ENCODE assay signal across 8 cellular contexts in genomic region chr5:179700401-179700918, GRCh38. TPM values are rescaled to one million over a fixed set of nuclear protein-coding genes. Genes with fewer than 3 reads are reported as not detected.
DNase-seq lines count a peak whose midpoint lies in the region; ATAC-seq, FAIRE-seq and TF ChIP-seq lines count a peak whose summit lies in the region.

No MANE protein-coding gene starts in this region.

- no peaks in the 10 kb centered on the region for H3K27me3 Mint-ChIP-seq in activated CD8-positive, alpha-beta T cell treated with anti-CD3 and anti-CD28 coated beads, Interleukin-2, amount 10 ng/mL, durations not matched to agents 7 days and 5 days (ENCODE audit: low read depth)

- intact Hi-C loops in heart right ventricle (cut with DNase I), result no loop called here
- intact Hi-C loops in left cardiac atrium (cut with DNase I), result no loop called here
- intact Hi-C loops in kidney (cut with DNase I), result no loop called here
- intact Hi-C loops in transverse colon (cut with DNase I; ENCODE audit: low total_unique reads), result no loop called here

- WGBS in heart right ventricle, 2 donors, result 8 to 29% methylated on average over 5 to 7 of the region's 7 CpGs
- WGBS in transverse colon (ENCODE audit: low coverage in 1 of 2), 2 donors, result 55% methylated on average over 7 of the region's 7 CpGs; no CpG with 5 or more reads in 1 of the 2 donors

- no peaks in the 10 kb centered on the region for H3K9me3 Mint-ChIP-seq in activated CD8-positive, alpha-beta T cell treated with anti-CD3 and anti-CD28 coated beads, Interleukin-2, amount 10 ng/mL, durations not matched to agents 7 days and 5 days (ENCODE audit: insufficient read depth)

- in situ Hi-C loops in transverse colon (cut with MboI; ENCODE audit: low pct_ligation_motif_present in 1 of 4, low pct_unique_long_range_greater_than_20kb in 1 of 4, low sequenced_read_pairs in 3 of 4), result no loop called here

- peak overlapping the region; percentile 89 for H3K4me3 Mint-ChIP-seq in activated CD8-positive, alpha-beta T cell treated with anti-CD3 and anti-CD28 coated beads, Interleukin-2, amount 10 ng/mL, durations not matched to agents 7 days and 5 days

- POLR2A ChIA-PET in activated CD8-positive, alpha-beta T cell treated with anti-CD3 and anti-CD28 coated beads, Interleukin-2, amount 10 ng/mL, durations not matched to agents 7 days and 5 days (lab: Charles Lee), result interaction anchor here (0.8 to 3.0 kb wide), 9 partner anchors 12 to 96 kb away, joined by 3 to 23 read pairs (median 5); partner anchors contain the start of genes HNRNPH1 and MAML1

- peaks cover 44% of the 10 kb centered on the region for H3K4me1 Mint-ChIP-seq in activated CD8-positive, alpha-beta T cell treated with anti-CD3 and anti-CD28 coated beads, Interleukin-2, amount 10 ng/mL, durations not matched to agents 7 days and 5 days (ENCODE audit: low read depth)

- H3K36me3 ChIP-seq in heart right ventricle (peaks cover 0 to 40% (median 15%) of the 10 kb centered on the region in 9 donors), kidney (ENCODE audit: control insufficient read depth in 1 of 2, insufficient read depth in 2 of 2, low read length in 2 of 2) (peaks cover 0 to 2% of the 10 kb centered on the region in 2 donors), transverse colon (peaks cover 0 to 7% (median 0%) of the 10 kb centered on the region in 4 donors)

- no peak for TF ChIP-seq EP300 in transverse colon (IDR thresholded peaks at IDR 0.05; ENCODE audit: low read depth)

- ATAC-seq in heart right ventricle (no peak), left cardiac atrium (no peak)
- ATAC-seq in activated CD8-positive, alpha-beta T cell treated with anti-CD3 and anti-CD28 coated beads, Interleukin-2, amount 10 ng/mL, durations not matched to agents 7 days and 5 days, result no peak

- H3K4me1 ChIP-seq in heart right ventricle, result peaks cover 4 to 67% (median 39%) of the 10 kb centered on the region in 9 donors
- H3K4me1 ChIP-seq in kidney (ENCODE audit: control insufficient read depth in 1 of 2, insufficient read depth in 1 of 2, low read depth in 1 of 2, low read length in 2 of 2), result peaks cover 2 to 10% of the 10 kb centered on the region in 2 donors
- peaks cover 17 to 42% (median 39%) of the 10 kb centered on the region in 4 donors for H3K4me1 ChIP-seq in transverse colon

- CTCF ChIA-PET in activated CD8-positive, alpha-beta T cell treated with anti-CD3 and anti-CD28 coated beads, Interleukin-2, amount 10 ng/mL, durations not matched to agents 7 days and 5 days (lab: Charles Lee), result interaction anchor here (0.6 to 1.6 kb wide), 5 partner anchors 9 to 102 kb away, joined by 3 to 5 read pairs (median 3); no protein-coding TSS in a partner anchor

- peaks cover 46% of the 10 kb centered on the region for H3K36me3 Mint-ChIP-seq in activated CD8-positive, alpha-beta T cell treated with anti-CD3 and anti-CD28 coated beads, Interleukin-2, amount 10 ng/mL, durations not matched to agents 7 days and 5 days (ENCODE audit: low read depth)

- no peak for TF ChIP-seq POLR2A in transverse colon (IDR thresholded peaks at IDR 0.05)

- H3K9me3 ChIP-seq in heart right ventricle (no peaks in the 10 kb centered on the region), kidney (ENCODE audit: control insufficient read depth in 1 of 2, low read length in 2 of 2) (no peaks in the 10 kb centered on the region), transverse colon (no peaks in the 10 kb centered on the region)

- FAIRE-seq in kidney (lab: Jason Lieb, UNC), result no peak

- H3K27ac Mint-ChIP-seq in activated CD8-positive, alpha-beta T cell treated with anti-CD3 and anti-CD28 coated beads, Interleukin-2, amount 10 ng/mL, durations not matched to agents 7 days and 5 days, result peak overlapping the region; percentile 94

- H3K9ac ChIP-seq in kidney (ENCODE audit: low read length in 2 of 2), result peak overlapping the region in 1 of 2 donors; percentile 17

- H3K4me3 ChIP-seq in heart right ventricle (peak overlapping the region in 9 of 10 donors; percentile 70 to 99 (median 89)), kidney (ENCODE audit: low read length in 2 of 2) (peak overlapping the region; percentile 82 to 89), transverse colon (peak overlapping the region in 3 of 4 donors; percentile 93 to 100 (median 94))

- no peak for DNase-seq in heart right ventricle
- DNase-seq in left cardiac atrium, result no peak
- no peak for DNase-seq in activated CD8-positive, alpha-beta T cell treated with anti-CD3 and anti-CD28 coated beads, Interleukin-2, amount 10 ng/mL, durations not matched to agents 7 days and 5 days
- DNase-seq in kidney, result no peak
- DNase-seq in transverse colon, result no peak
- DNase-seq in KG1 (lab: John Stamatoyannopoulos, UW), result no peak
- DNase-seq in activated CD4-positive, CD25-positive, alpha-beta regulatory T cell treated with anti-CD3 and anti-CD28 coated beads, Interleukin-2, amount 50 U/mL, for 72 hours, result no peak
- DNase-seq in DMS 273 (lab: John Stamatoyannopoulos, UW; ENCODE audit: unreplicated experiment), result no peak

- no peak for TF ChIP-seq CTCF in heart right ventricle (IDR thresholded peaks at IDR 0.05)
- TF ChIP-seq CTCF in kidney (IDR thresholded peaks at IDR 0.05; ENCODE audit: borderline replicate concordance, extremely low read depth, insufficient read depth), result no peak
- TF ChIP-seq CTCF in transverse colon (IDR thresholded peaks at IDR 0.05), result no peak

- H3K27ac ChIP-seq in heart right ventricle (peak overlapping the region in 8 of 10 donors; percentile 13 to 100 (median 97)), kidney (ENCODE audit: low read depth in 2 of 2, low read length in 2 of 2) (no peak overlapping the region), transverse colon (peak overlapping the region; percentile 95 to 100 (median 98))

- H3K27me3 ChIP-seq in heart right ventricle (no peaks in the 10 kb centered on the region), transverse colon (no peaks in the 10 kb centered on the region)

RNA-seq across cellular contexts. Expression of gene CANX, which starts 1.7 kb away (rescaled TPM):
- total RNA-seq in heart right ventricle, result 100 to 1,000 TPM; 372 to 659 (median 492) TPM
- 100 to 1,000 TPM in 1 of 2 donors, 10 to 100 TPM in 1; 90.9 to 212 TPM for polyA plus RNA-seq in heart right ventricle
- 100 to 1,000 TPM; 446 to 550 TPM for total RNA-seq in left cardiac atrium
- total RNA-seq in activated CD8-positive, alpha-beta T cell treated with anti-CD3 and anti-CD28 coated beads, Interleukin-2, amount 10 ng/mL, durations not matched to agents 7 days and 5 days, result 100 to 1,000 TPM; 352 to 366 TPM
- total RNA-seq in kidney, result 824 TPM
- polyA plus RNA-seq in kidney (ENCODE audit: insufficient read depth, low read depth, low replicate concordance), result 208 TPM
- 100 to 1,000 TPM; 124 to 398 (median 270) TPM for total RNA-seq in transverse colon

RNA-seq across cellular contexts. Expression of gene CBY3, which starts 19.6 kb away (rescaled TPM):
- not detected for total RNA-seq in heart right ventricle
- under 1 TPM in 1 of 2 donors, not detected in 1; 0.06 TPM for polyA plus RNA-seq in heart right ventricle
- total RNA-seq in left cardiac atrium, result not detected
- total RNA-seq in activated CD8-positive, alpha-beta T cell treated with anti-CD3 and anti-CD28 coated beads, Interleukin-2, amount 10 ng/mL, durations not matched to agents 7 days and 5 days, result under 1 TPM in 1 of 2 experiments, not detected in 1; 0.55 TPM
- not detected for total RNA-seq in kidney
- polyA plus RNA-seq in kidney (ENCODE audit: insufficient read depth, low read depth, low replicate concordance), result not detected
- not detected for total RNA-seq in transverse colon

RNA-seq across cellular contexts. Expression of gene MAML1, which starts 32.2 kb away (rescaled TPM):
- total RNA-seq in heart right ventricle (10 to 100 TPM in 9 of 10 donors, 1 to 10 TPM in 1; 10.0 to 15.3 (median 12.5) TPM), left cardiac atrium (10 to 100 TPM; 11.9 to 15.3 TPM), kidney (26.8 TPM), transverse colon (10 to 100 TPM; 22.8 to 28.7 (median 27.3) TPM)
- polyA plus RNA-seq in heart right ventricle (1 to 10 TPM; 5.5 to 9.4 TPM), kidney (ENCODE audit: insufficient read depth, low read depth, low replicate concordance) (5.3 TPM)
- 10 to 100 TPM; 28.9 to 30.0 TPM for total RNA-seq in activated CD8-positive, alpha-beta T cell treated with anti-CD3 and anti-CD28 coated beads, Interleukin-2, amount 10 ng/mL, durations not matched to agents 7 days and 5 days

Comparison
In these comparisons a context has a peak if more than half of its experiments do, and no peak if none do; other contexts are left out.
1. H3K27ac ChIP-seq: peak in heart right ventricle (8 of 10) and transverse colon (4 of 4); none in kidney (0 of 2).
2. Peak in every context shown above with its lines, with median percentiles within 50 percentile points of each other: H3K4me3 ChIP-seq.